8 cellular contexts compared by ENCODE assay signal in the genomic region with DNA sequence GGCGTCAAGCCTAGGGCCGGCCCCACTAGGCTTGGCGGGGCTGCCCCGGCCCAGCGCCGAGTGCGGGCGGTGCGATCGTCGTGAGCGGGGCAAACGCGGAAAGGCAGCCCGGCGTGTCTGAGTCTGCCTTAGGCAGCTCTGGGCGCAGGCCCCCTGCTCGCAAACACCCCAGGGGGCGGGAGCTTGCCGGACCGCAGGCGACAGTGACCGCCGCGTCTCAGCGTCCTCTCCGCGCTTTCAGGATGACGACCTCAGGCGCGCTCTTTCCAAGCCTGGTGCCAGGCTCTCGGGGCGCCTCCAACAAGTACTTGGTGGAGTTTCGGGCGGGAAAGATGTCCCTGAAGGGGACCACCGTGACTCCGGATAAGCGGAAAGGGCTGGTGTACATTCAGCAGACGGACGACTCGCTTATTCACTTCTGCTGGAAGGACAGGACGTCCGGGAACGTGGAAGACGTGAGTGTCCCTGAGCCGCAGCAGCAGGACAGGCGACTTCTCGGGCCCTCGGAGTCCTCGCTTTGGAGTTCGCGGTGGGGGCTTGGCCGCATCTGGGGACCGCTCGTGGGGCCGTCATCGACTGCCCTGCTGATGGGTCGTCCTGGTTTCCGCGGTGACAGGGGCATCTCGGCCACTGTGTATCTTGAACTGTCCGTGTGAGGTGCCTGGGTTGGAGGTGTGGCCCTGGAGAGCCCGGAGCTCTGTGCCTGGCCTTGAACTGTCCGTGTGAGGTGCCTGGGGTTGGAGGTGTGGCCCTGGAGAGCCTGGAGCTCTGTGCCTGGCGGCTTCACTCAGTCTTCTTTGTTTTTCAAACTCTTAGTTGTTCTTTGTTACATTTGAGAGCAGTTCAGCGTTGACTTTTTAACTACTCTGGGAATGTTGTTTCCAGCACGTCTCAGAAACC. TPM values are rescaled to one million over a fixed set of nuclear protein-coding genes. Genes with fewer than 3 reads are reported as not detected.
A peak's percentile ranks its signal among the peaks of the same experiment; 100 is the strongest.
DNase-seq lines count a peak whose midpoint lies in the region; ATAC-seq and TF ChIP-seq lines count a peak whose summit lies in the region.

No MANE protein-coding gene starts in this region.

- H3K36me3 Mint-ChIP-seq in HFFc6 (ENCODE audit: low read depth) (peaks cover 13% of the 10 kb centered on the region), natural killer cell (no peaks in the 10 kb centered on the region)

- peaks cover 34% of the 10 kb centered on the region for H3K79me2 ChIP-seq in SU-DHL-6 (ENCODE audit: insufficient read depth, low read length)

- peak overlapping the region; percentile 68 for H3K9ac ChIP-seq in SU-DHL-6 (ENCODE audit: low read length)

- H3K4me1 Mint-ChIP-seq in HFFc6 (ENCODE audit: low read depth): peaks cover 32% of the 10 kb centered on the region
- H3K4me1 Mint-ChIP-seq in natural killer cell: peaks cover 28 to 43% of the 10 kb centered on the region in 2 donors

- peak overlapping the region; percentile 83 for H3K27ac Mint-ChIP-seq in HFFc6
- peak overlapping the region; percentile 74 to 99 for H3K27ac Mint-ChIP-seq in natural killer cell

- ATAC-seq in natural killer cell: peak in 1 of 3 donors; percentile 5

- 0 out of 2 replicates have a peak, but pooled peaks cover 3% of the 10 kb centered on the region for H3F3A ChIP-seq in SU-DHL-6 (ENCODE audit: insufficient read depth)

- intact Hi-C loops in natural killer cell (cut with micrococcal nuclease): loop anchor here (5.0 kb wide), 2 partner anchors 66 to 489 kb away; partner anchors contain the start of gene OSBPL2

- H3K9me3 Mint-ChIP-seq in HFFc6: no peaks in the 10 kb centered on the region
- no peaks in the 10 kb centered on the region for H3K9me3 Mint-ChIP-seq in natural killer cell

- peak overlapping the region; percentile 54 for H3K4me3 ChIP-seq in SU-DHL-6 (ENCODE audit: insufficient read depth, low read length, poor library complexity, severe bottlenecking)

- H3K27ac ChIP-seq in SU-DHL-6 (ENCODE audit: low read depth, low read length) (peak overlapping the region; percentile 33), epithelial cell of prostate (peak overlapping the region; percentile 83)

- DNase-seq in EL: peak; percentile 36
- DNase-seq in HFFc6: no peak
- DNase-seq in epithelial cell of prostate (ENCODE audit: low read depth, low spot score): no peak
- DNase-seq in natural killer cell: no peak
- no peak for DNase-seq in GF-D8 (lab: John Stamatoyannopoulos, UW)
- no peak for DNase-seq in SHP77 treated with DMSO at 0.1 percent for 48 hours (lab: John Stamatoyannopoulos, UW)
- no peak for DNase-seq in NCI-H510A (lab: John Stamatoyannopoulos, UW)

- H4K20me1 ChIP-seq in SU-DHL-6 (ENCODE audit: low read depth, low read length): peaks cover 5% of the 10 kb centered on the region; the same call in 1 of the 2 replicates

- H3K9me2 ChIP-seq in SU-DHL-6 (replicated peaks; ENCODE audit: insufficient read depth, low read length): no peaks in the 10 kb centered on the region

- H3K27me3 Mint-ChIP-seq in HFFc6 (ENCODE audit: insufficient read depth) (no peaks in the 10 kb centered on the region; the same call in 1 of the 2 replicates), natural killer cell (ENCODE audit: low read depth in 2 of 2) (no peaks in the 10 kb centered on the region)

- H3K4me2 ChIP-seq in SU-DHL-6 (ENCODE audit: low read depth, low read length, poor library complexity, severe bottlenecking): peak overlapping the region; percentile 83

- no peak overlapping the region for H2AFZ ChIP-seq in SU-DHL-6 (ENCODE audit: low read depth, low read length, severe bottlenecking)

- no peaks in the 10 kb centered on the region for H3K36me3 ChIP-seq in SU-DHL-6 (ENCODE audit: low read length)

- no peak for TF ChIP-seq CTCF in HFFc6 (IDR thresholded peaks at IDR 0.05)
- TF ChIP-seq CTCF in SU-DHL-6 (IDR thresholded peaks at IDR 0.05; ENCODE audit: insufficient read depth, low read length, poor library complexity, severe bottlenecking): no peak
- TF ChIP-seq CTCF in natural killer cell (IDR thresholded peaks at IDR 0.05): no peak

- H3K27me3 ChIP-seq in SU-DHL-6 (ENCODE audit: low read length): no peaks in the 10 kb centered on the region

- H3K9me3 ChIP-seq in SU-DHL-6 (ENCODE audit: insufficient read depth, low read length): no peaks in the 10 kb centered on the region

- peak overlapping the region; percentile 97 for H3K4me3 Mint-ChIP-seq in HFFc6
- peak overlapping the region; percentile 89 for H3K4me3 Mint-ChIP-seq in natural killer cell

RNA-seq across cellular contexts. Expression of gene ADRM1, which starts 0.8 kb away (rescaled TPM):
- 100 to 1,000 TPM; 126 to 133 (median 129) TPM for total RNA-seq in HFFc6 (2021; fragmentation: NEBNext Ultra II Directional; extraction: Animal tissue kit (Norgen Biotek cat#: 25700))
- total RNA-seq in natural killer cell: 10 to 100 TPM; 81.4 to 88.4 (median 84.6) TPM
